In genomic region chr10:14910953-14911352, GRCh38 we compare ENCODE assay signal across 22 cellular contexts. TPM values are rescaled to one million over a fixed set of nuclear protein-coding genes. Genes with fewer than 3 reads are reported as not detected.
A peak's percentile ranks its signal among the peaks of the same experiment; 100 is the strongest.
DNase-seq lines count a peak whose midpoint lies in the region; ATAC-seq, FAIRE-seq and TF ChIP-seq lines count a peak whose summit lies in the region.
"Had no signal": no experiment of that assay in that cellular context is flagged by ENCODE, and none has a peak within 500 bp of the region (broad histone marks: within the 10 kb centered on the region; RNA-seq: fewer than 3 reads in every experiment).

No MANE protein-coding gene starts in this region.

- H4K91ac ChIP-seq in H1 (replicated peaks; ENCODE audit: insufficient read length, low read length): no peak overlapping the region

- H2AFZ ChIP-seq in H1 (ENCODE audit: low read length): no peak overlapping the region

- no peak overlapping the region for H2BK12ac ChIP-seq in H1 (ENCODE audit: low read depth, low read length)

- H3K18ac ChIP-seq in H1 (ENCODE audit: extremely low read depth, low read length): no peak overlapping the region

- no peak overlapping the region for H3K14ac ChIP-seq in H1 (ENCODE audit: insufficient read length)

- peaks cover 0 to 58% (median 33%) of the 10 kb centered on the region in 4 experiments; a peak in 7 of 8 replicates for H3K36me3 ChIP-seq in H1 (ENCODE audit: control insufficient read depth in 2 of 4, insufficient read depth in 4 of 4, low read length in 3 of 4)

- H4K5ac ChIP-seq in H1 (ENCODE audit: insufficient read length, low read depth, low read length): no peak overlapping the region

- no peaks in the 10 kb centered on the region for H3K27me3 ChIP-seq in H1 (replicated peaks in 1 of 4; ENCODE audit: control insufficient read depth in 3 of 4, extremely low read depth in 1 of 4, insufficient read depth in 3 of 4, low read length in 3 of 4)

- DNase-seq in activated CD4-positive, alpha-beta T cell treated with anti-CD3 and anti-CD28 coated beads for 36 hours: no peak
- DNase-seq in activated CD4-positive, alpha-beta T cell treated with anti-CD3 and anti-CD28 coated beads for 1 hour: no peak
- no peak for DNase-seq in activated naive CD4-positive, alpha-beta T cell treated with anti-CD3 and anti-CD28 coated beads for 36 hours
- DNase-seq in H1 (ENCODE audit: low read depth in 1 of 2, low spot score in 2 of 2): no peak
- no peak for DNase-seq in left lobe of liver (ENCODE audit: low spot score)
- DNase-seq: COR-L47, GOT3, HCEC 1CT, IMR-90, MM.1S, NCI-H2029, NCI-H446, NCI-H524 treated with DMSO at 0.1 percent for 48 hours, NCI-H774, PC-3 had no signal

- no peak overlapping the region for H3K9ac ChIP-seq in H1 (replicated peaks in 1 of 4; ENCODE audit: extremely low read depth in 1 of 4, low read depth in 3 of 4, low read length in 3 of 4)
- H3K9ac ChIP-seq: KMS-11 had no signal

- no peak for TF ChIP-seq EP300 in H1 (IDR thresholded peaks at IDR 0.05; ENCODE audit: borderline replicate concordance in 1 of 2, low read depth in 2 of 2, low read length in 2 of 2)

- no peak overlapping the region for H4K8ac ChIP-seq in H1 (ENCODE audit: extremely low read depth, insufficient read depth, low read length)

- H3K27ac Mint-ChIP-seq in activated CD4-positive, alpha-beta T cell treated with anti-CD3 and anti-CD28 coated beads for 36 hours: peak overlapping the region; percentile 28
- peak overlapping the region; percentile 43 for H3K27ac Mint-ChIP-seq in activated naive CD4-positive, alpha-beta T cell treated with anti-CD3 and anti-CD28 coated beads, Interleukin-2, amount 50 U/mL, for 24 hours
- no peak overlapping the region for H3K27ac Mint-ChIP-seq in activated naive CD4-positive, alpha-beta T cell treated with anti-CD3 and anti-CD28 coated beads for 36 hours

- H3K4ac ChIP-seq in H1 (replicated peaks; ENCODE audit: insufficient read length, low read depth, low read length): no peak overlapping the region

- FAIRE-seq in H1 (lab: Jason Lieb, UNC): no peak
- FAIRE-seq: G401.6 had no signal

- H4K20me1 ChIP-seq in H1 (replicated peaks in 1 of 2; ENCODE audit: control insufficient read depth in 1 of 2, insufficient read depth in 2 of 2, low read length in 2 of 2): no peaks in the 10 kb centered on the region

- no peak for TF ChIP-seq RAD21 in H1 (IDR thresholded peaks at IDR 0.05 in 1 of 2, conservative IDR thresholded peaks at IDR 0.05 in 1 of 2; ENCODE audit: low read depth in 2 of 2, low read length in 2 of 2)

- H3K4me1 ChIP-seq in H1 (replicated peaks in 1 of 4; ENCODE audit: control insufficient read depth in 3 of 4, insufficient read depth in 4 of 4, low read length in 3 of 4): no peaks in the 10 kb centered on the region

- H3K36me3 Mint-ChIP-seq in activated CD4-positive, alpha-beta T cell treated with anti-CD3 and anti-CD28 coated beads for 36 hours (ENCODE audit: low read depth): peaks cover 84% of the 10 kb centered on the region
- H3K36me3 Mint-ChIP-seq in activated naive CD4-positive, alpha-beta T cell treated with anti-CD3 and anti-CD28 coated beads, Interleukin-2, amount 50 U/mL, for 24 hours: peaks cover 51% of the 10 kb centered on the region
- H3K36me3 Mint-ChIP-seq in activated naive CD4-positive, alpha-beta T cell treated with anti-CD3 and anti-CD28 coated beads for 36 hours (ENCODE audit: low read depth): peaks cover 83% of the 10 kb centered on the region

- TF ChIP-seq POLR2A in H1 (IDR thresholded peaks at IDR 0.05; ENCODE audit: control extremely low read depth in 1 of 2, low read depth in 2 of 2, low read length in 2 of 2): no peak

- intact Hi-C loops in activated CD4-positive, alpha-beta T cell treated with anti-CD3 and anti-CD28 coated beads for 36 hours (cut with DNase I, micrococcal nuclease): no loop called here
- intact Hi-C loops in activated naive CD4-positive, alpha-beta T cell treated with anti-CD3 and anti-CD28 coated beads for 36 hours (cut with micrococcal nuclease): loop anchor here (5.0 kb wide), 1 partner anchor 41 kb away; the partner anchor contains the start of gene DCLRE1C

- H3K56ac ChIP-seq in H1 (replicated peaks; ENCODE audit: insufficient read length, low read depth, low read length): no peak overlapping the region

- H3K79me1 ChIP-seq in H1 (ENCODE audit: low read depth, low read length): no peaks in the 10 kb centered on the region

- H3K23ac ChIP-seq in H1 (ENCODE audit: insufficient read length): no peak overlapping the region

- peaks cover 23% of the 10 kb centered on the region for H3K4me1 Mint-ChIP-seq in activated CD4-positive, alpha-beta T cell treated with anti-CD3 and anti-CD28 coated beads for 36 hours
- H3K4me1 Mint-ChIP-seq in activated naive CD4-positive, alpha-beta T cell treated with anti-CD3 and anti-CD28 coated beads, Interleukin-2, amount 50 U/mL, for 24 hours: peaks cover 28% of the 10 kb centered on the region
- peaks cover 15% of the 10 kb centered on the region for H3K4me1 Mint-ChIP-seq in activated naive CD4-positive, alpha-beta T cell treated with anti-CD3 and anti-CD28 coated beads for 36 hours (ENCODE audit: low read depth)

- H3K23me2 ChIP-seq in H1 (ENCODE audit: low read depth, low read length): no peaks in the 10 kb centered on the region

- H3K4me3 ChIP-seq in H1 (ENCODE audit: extremely low read depth in 1 of 4, insufficient read depth in 2 of 4, low read depth in 3 of 4, low read length in 4 of 4): no peak overlapping the region

- 98% methylated on average over 4 of the region's 4 CpGs; no CpG with 5 or more reads in 1 of the 2 experiments for WGBS in H1 (ENCODE audit: extremely low coverage in 1 of 2, insufficient coverage in 1 of 2, insufficient read length in 1 of 2, insufficient replicate concordance in 2 of 2, low coverage in 1 of 2, low lambda C conversion rate in 2 of 2, missing lambda C conversion rate in 1 of 2), 2 experiments

- no peak for ATAC-seq in activated CD4-positive, alpha-beta T cell treated with anti-CD3 and anti-CD28 coated beads for 36 hours
- ATAC-seq in GM18858 (IDR thresholded peaks at IDR 0.05; ENCODE audit: unreplicated experiment) (no peak), left lobe of liver (no peak), HG02938 (IDR thresholded peaks at IDR 0.05; ENCODE audit: unreplicated experiment) (no peak)
- ATAC-seq: PC-3 had no signal

- peaks cover 3 to 5% of the 10 kb centered on the region in 2 experiments; a peak in 2 of 4 replicates for H3K9me3 ChIP-seq in H1 (ENCODE audit: insufficient read depth in 2 of 2, low read depth in 1 of 2, low read length in 1 of 2)

- CTCF ChIA-PET in activated CD4-positive, alpha-beta T cell treated with anti-CD3 and anti-CD28 coated beads for 36 hours (lab: Charles Lee): interaction anchor here (0.7 to 1.0 kb wide), 2 partner anchors 15 to 37 kb away, joined by 3 read pairs; no protein-coding TSS in a partner anchor
- CTCF ChIA-PET in activated naive CD4-positive, alpha-beta T cell treated with anti-CD3 and anti-CD28 coated beads for 36 hours (lab: Charles Lee): no interaction called here
- CTCF ChIA-PET in H1 (lab: Charles Lee; ENCODE audit: partially characterized antibody): no interaction called here

- H2AK5ac ChIP-seq in H1 (ENCODE audit: low read depth, low read length): no peak overlapping the region

- H2BK120ac ChIP-seq in H1 (replicated peaks; ENCODE audit: low read depth, low read length): no peak overlapping the region

- H2BK20ac ChIP-seq in H1 (ENCODE audit: low read length): no peak overlapping the region

- H2BK5ac ChIP-seq in H1 (ENCODE audit: low read depth, low read length): no peak overlapping the region

- POLR2A ChIA-PET in activated CD4-positive, alpha-beta T cell treated with anti-CD3 and anti-CD28 coated beads for 36 hours (lab: Charles Lee): no interaction called here
- POLR2A ChIA-PET in H1 (lab: Charles Lee; ENCODE audit: partially characterized antibody): interaction anchor here (1.5 kb wide), 1 partner anchor 42 kb away, joined by 6 read pairs; the partner anchor contains the start of gene DCLRE1C

- H3K9me3 Mint-ChIP-seq in activated CD4-positive, alpha-beta T cell treated with anti-CD3 and anti-CD28 coated beads for 36 hours (ENCODE audit: low read depth): peaks cover 8% of the 10 kb centered on the region
- peaks cover 4% of the 10 kb centered on the region for H3K9me3 Mint-ChIP-seq in activated naive CD4-positive, alpha-beta T cell treated with anti-CD3 and anti-CD28 coated beads, Interleukin-2, amount 50 U/mL, for 24 hours
- H3K9me3 Mint-ChIP-seq in activated naive CD4-positive, alpha-beta T cell treated with anti-CD3 and anti-CD28 coated beads for 36 hours: peaks cover 12% of the 10 kb centered on the region

- H2BK15ac ChIP-seq in H1 (ENCODE audit: low read length): no peak overlapping the region

- H3K27ac ChIP-seq in H1 (ENCODE audit: low read depth, low read length): no peak overlapping the region
- H3K27ac ChIP-seq: 22Rv1, KMS-11 had no signal

- TF ChIP-seq CTCF in H1 (IDR thresholded peaks at IDR 0.05; ENCODE audit: control extremely low read depth in 1 of 3, insufficient read depth in 1 of 3, low read depth in 1 of 3, low read length in 3 of 3): no peak

- no peak overlapping the region for H3K4me3 Mint-ChIP-seq in activated CD4-positive, alpha-beta T cell treated with anti-CD3 and anti-CD28 coated beads for 36 hours
- H3K4me3 Mint-ChIP-seq in activated naive CD4-positive, alpha-beta T cell treated with anti-CD3 and anti-CD28 coated beads, Interleukin-2, amount 50 U/mL, for 24 hours: no peak overlapping the region
- no peak overlapping the region for H3K4me3 Mint-ChIP-seq in activated naive CD4-positive, alpha-beta T cell treated with anti-CD3 and anti-CD28 coated beads for 36 hours

- H3K79me2 ChIP-seq in H1 (ENCODE audit: control insufficient read depth in 1 of 2, insufficient read depth in 2 of 2, low read length in 2 of 2): no peaks in the 10 kb centered on the region

- no peak overlapping the region for H3K4me2 ChIP-seq in H1 (ENCODE audit: insufficient read depth in 1 of 2, low read depth in 2 of 2, low read length in 2 of 2)
- H3K4me2 ChIP-seq: KMS-11 had no signal

- no peaks in the 10 kb centered on the region for H3K27me3 Mint-ChIP-seq in activated CD4-positive, alpha-beta T cell treated with anti-CD3 and anti-CD28 coated beads for 36 hours
- H3K27me3 Mint-ChIP-seq in activated naive CD4-positive, alpha-beta T cell treated with anti-CD3 and anti-CD28 coated beads, Interleukin-2, amount 50 U/mL, for 24 hours: no peaks in the 10 kb centered on the region
- no peaks in the 10 kb centered on the region for H3K27me3 Mint-ChIP-seq in activated naive CD4-positive, alpha-beta T cell treated with anti-CD3 and anti-CD28 coated beads for 36 hours (ENCODE audit: low read depth)

RNA-seq across cellular contexts. Expression of gene SUV39H2, which starts 32.3 kb away (rescaled TPM):
- total RNA-seq in activated CD4-positive, alpha-beta T cell treated with anti-CD3 and anti-CD28 coated beads for 36 hours: 10 to 100 TPM; 42.9 to 51.5 TPM
- 10 to 100 TPM; 35.8 to 38.2 TPM for total RNA-seq in activated naive CD4-positive, alpha-beta T cell treated with anti-CD3 and anti-CD28 coated beads for 36 hours
- 54.9 and 62.3 TPM in 2 replicates for total RNA-seq in H1 (2021; fragmentation: NEBNext Ultra II Directional; extraction: Animal tissue kit (Norgen Biotek cat#: 25700))
- 11.6 and 19.4 TPM in 2 replicates for polyA plus RNA-seq in H1 (2011; rRNA removed)
- 19.8 TPM for polyA plus RNA-seq in H1 (2011; cell fraction: cytosol; rRNA removed)
- polyA plus RNA-seq in H1 (2011; cell fraction: nucleus; rRNA removed): 8.3 TPM
- polyA plus RNA-seq in H1 (2012, experiment 1 of 2): 22.8 to 46.7 TPM (median 28.4 TPM) in 4 replicates
- 3.8 TPM for polyA plus RNA-seq in H1 (2012, experiment 2 of 2)
- 41.9 TPM for polyA plus RNA-seq in H1 (2013, experiment 1 of 2)
- polyA plus RNA-seq in H1 (2013, experiment 2 of 2): 44.9 TPM
- 23.7 and 41.1 TPM in 2 replicates for polyA minus RNA-seq in H1 (2011; rRNA and poly(A)+ RNA removed)
- 14.5 TPM for polyA minus RNA-seq in H1 (2011; cell fraction: cytosol; rRNA and poly(A)+ RNA removed)
- 49.5 TPM for polyA minus RNA-seq in H1 (2011; cell fraction: nucleus; rRNA and poly(A)+ RNA removed)
- 3.1 TPM for total RNA-seq in left lobe of liver

RNA-seq across cellular contexts. Expression of gene DCLRE1C, which starts 42.9 kb away (rescaled TPM):
- total RNA-seq in activated CD4-positive, alpha-beta T cell treated with anti-CD3 and anti-CD28 coated beads for 36 hours: 10 to 100 TPM; 17.9 to 30.9 TPM
- 10 to 100 TPM in 1 of 2 experiments, 1 to 10 TPM in 1; 9.8 to 13.9 TPM for total RNA-seq in activated naive CD4-positive, alpha-beta T cell treated with anti-CD3 and anti-CD28 coated beads for 36 hours
- total RNA-seq in H1 (2021; fragmentation: NEBNext Ultra II Directional; extraction: Animal tissue kit (Norgen Biotek cat#: 25700)): 5.6 and 7.4 TPM in 2 replicates
- polyA plus RNA-seq in H1 (2011; rRNA removed): 0.64 and 0.77 TPM in 2 replicates
- polyA plus RNA-seq in H1 (2011; cell fraction: cytosol; rRNA removed): 1.2 TPM
- polyA plus RNA-seq in H1 (2011; cell fraction: nucleus; rRNA removed): 2.3 TPM
- 3.4 to 5.6 TPM (median 4.8 TPM) in 4 replicates for polyA plus RNA-seq in H1 (2012, experiment 1 of 2)
- polyA plus RNA-seq in H1 (2012, experiment 2 of 2): 0.26 TPM
- polyA plus RNA-seq in H1 (2013, experiment 1 of 2): 3.3 TPM
- polyA plus RNA-seq in H1 (2013, experiment 2 of 2): 3.1 TPM
- polyA minus RNA-seq in H1 (2011; rRNA and poly(A)+ RNA removed): 5.2 and 9.4 TPM in 2 replicates
- polyA minus RNA-seq in H1 (2011; cell fraction: cytosol; rRNA and poly(A)+ RNA removed): 1.7 TPM
- polyA minus RNA-seq in H1 (2011; cell fraction: nucleus; rRNA and poly(A)+ RNA removed): 9.9 TPM
- 1.7 TPM for total RNA-seq in left lobe of liver

RNA-seq across cellular contexts. Expression of gene MEIG1, which starts 48.2 kb away (rescaled TPM):
- total RNA-seq in activated CD4-positive, alpha-beta T cell treated with anti-CD3 and anti-CD28 coated beads for 36 hours: 1 to 10 TPM in 1 of 2 experiments, under 1 TPM in 1; 0.81 to 1.1 TPM
- under 1 TPM; 0.81 to 0.93 TPM for total RNA-seq in activated naive CD4-positive, alpha-beta T cell treated with anti-CD3 and anti-CD28 coated beads for 36 hours
- not detected in 2 replicates for total RNA-seq in H1 (2021; fragmentation: NEBNext Ultra II Directional; extraction: Animal tissue kit (Norgen Biotek cat#: 25700))
- polyA plus RNA-seq in H1 (2011; rRNA removed): not detected in 2 replicates
- polyA plus RNA-seq in H1 (2011; cell fraction: cytosol; rRNA removed): not detected
- not detected for polyA plus RNA-seq in H1 (2011; cell fraction: nucleus; rRNA removed)
- not detected in 4 replicates for polyA plus RNA-seq in H1 (2012, experiment 1 of 2)
- not detected for polyA plus RNA-seq in H1 (2012, experiment 2 of 2)
- not detected for polyA plus RNA-seq in H1 (2013, experiment 1 of 2)
- polyA plus RNA-seq in H1 (2013, experiment 2 of 2): 0.26 TPM
- polyA minus RNA-seq in H1 (2011; rRNA and poly(A)+ RNA removed): not detected in 2 replicates
- polyA minus RNA-seq in H1 (2011; cell fraction: cytosol; rRNA and poly(A)+ RNA removed): not detected
- not detected for polyA minus RNA-seq in H1 (2011; cell fraction: nucleus; rRNA and poly(A)+ RNA removed)
- not detected for total RNA-seq in left lobe of liver
- total RNA-seq: IMR-90 had no signal
- polyA plus RNA-seq: BJ, IMR-90 had no signal
